Comparison of ENCODE assay signal across 25 cellular contexts in genomic region chr18:61699397-61700090, GRCh38.
"Had no signal": no experiment of that assay in that cellular context is flagged by ENCODE, and none has a peak within 500 bp of the region (broad histone marks: within the 10 kb centered on the region; RNA-seq: fewer than 3 reads in every experiment).

No MANE protein-coding gene starts in this region.

- H3K9ac ChIP-seq: KMS-11 had no signal

- H3K36me3 ChIP-seq: MG63 had no signal

- H3K4me3 Mint-ChIP-seq: activated CD4-positive, alpha-beta memory T cell treated with anti-CD3 and anti-CD28 coated beads, Interleukin-2, amount 10 ng/mL, durations not matched to agents 7 days and 5 days; activated CD4-positive, alpha-beta T cell treated with anti-CD3 and anti-CD28 coated beads for 36 hours; activated naive CD4-positive, alpha-beta T cell treated with anti-CD3 and anti-CD28 coated beads, Interleukin-2, amount 10 ng/mL, durations not matched to agents 7 days and 5 days; activated naive CD8-positive, alpha-beta T cell treated with anti-CD3 and anti-CD28 coated beads for 36 hours; activated T-cell treated with anti-CD3 and anti-CD28 coated beads, Interleukin-2, amount 50 U/mL, for 72 hours had no signal

- ATAC-seq: activated CD4-positive, alpha-beta T cell treated with anti-CD3 and anti-CD28 coated beads for 36 hours; activated T-cell treated with anti-CD3 and anti-CD28 coated beads, Interleukin-2, amount 50 U/mL, for 72 hours; PC-3 had no signal

- H3K4me3 ChIP-seq: MG63 had no signal

- FAIRE-seq: RCC 7860 had no signal

- H3K27ac Mint-ChIP-seq: activated CD4-positive, alpha-beta memory T cell treated with anti-CD3 and anti-CD28 coated beads, Interleukin-2, amount 10 ng/mL, durations not matched to agents 7 days and 5 days; activated CD4-positive, alpha-beta T cell treated with anti-CD3 and anti-CD28 coated beads for 36 hours; activated naive CD4-positive, alpha-beta T cell treated with anti-CD3 and anti-CD28 coated beads, Interleukin-2, amount 10 ng/mL, durations not matched to agents 7 days and 5 days; activated naive CD8-positive, alpha-beta T cell treated with anti-CD3 and anti-CD28 coated beads for 36 hours; activated T-cell treated with anti-CD3 and anti-CD28 coated beads, Interleukin-2, amount 50 U/mL, for 72 hours; activated T-helper 2 cell treated with anti-CD3 and anti-CD28 coated beads, Interferon-gamma antibody, Interleukin-2, Interleukin-4, amounts not matched to agents 10 μg/mL and 5 μg/mL and 100 μg/mL, durations not matched to agents 14 hours and 24 hours and 36 hours had no signal

- H3K36me3 Mint-ChIP-seq: activated naive CD4-positive, alpha-beta T cell treated with anti-CD3 and anti-CD28 coated beads, Interleukin-2, amount 10 ng/mL, durations not matched to agents 7 days and 5 days; activated naive CD8-positive, alpha-beta T cell treated with anti-CD3 and anti-CD28 coated beads for 36 hours had no signal

- H3K9me3 Mint-ChIP-seq: activated CD4-positive, alpha-beta memory T cell treated with anti-CD3 and anti-CD28 coated beads, Interleukin-2, amount 10 ng/mL, durations not matched to agents 7 days and 5 days; activated naive CD8-positive, alpha-beta T cell treated with anti-CD3 and anti-CD28 coated beads for 36 hours; activated T-cell treated with anti-CD3 and anti-CD28 coated beads, Interleukin-2, amount 50 U/mL, for 72 hours; activated T-helper 2 cell treated with anti-CD3 and anti-CD28 coated beads, Interferon-gamma antibody, Interleukin-2, Interleukin-4, amounts not matched to agents 10 μg/mL and 5 μg/mL and 100 μg/mL, durations not matched to agents 14 hours and 24 hours and 36 hours had no signal

- DNase-seq: activated CD4-positive, alpha-beta memory T cell treated with anti-CD3 and anti-CD28 coated beads, Interleukin-2, amount 10 ng/mL, durations not matched to agents 7 days and 5 days; activated CD4-positive, alpha-beta T cell treated with anti-CD3 and anti-CD28 coated beads for 36 hours; activated CD4-positive, alpha-beta T cell treated with anti-CD3 and anti-CD28 coated beads, Interleukin-2, amount 50 U/mL, for 1 hour; activated gamma-delta T cell treated with Interleukin-2 at 50 U/mL for 16 hours; activated naive CD4-positive, alpha-beta T cell treated with anti-CD3 and anti-CD28 coated beads, Interleukin-2, amount 10 ng/mL, durations not matched to agents 7 days and 5 days; activated naive CD8-positive, alpha-beta T cell treated with anti-CD3 and anti-CD28 coated beads for 36 hours; activated T-cell treated with anti-CD3 and anti-CD28 coated beads for 4 hours; activated T-cell treated with anti-CD3 and anti-CD28 coated beads, Interleukin-2, amount 50 U/mL, for 72 hours; cerebellar nuclear complex; MG63; MV-4-11; NCI-H1092 treated with DMSO at 0.1 percent for 48 hours; NCI-H1417 treated with DMSO at 0.1 percent for 48 hours; NCI-H1694; NCI-H2029; NCI-H2107; NCI-H446; PC-3; SIG-M5; T-helper 2 cell; T1000 had no signal

- H3K4me1 Mint-ChIP-seq: activated CD4-positive, alpha-beta memory T cell treated with anti-CD3 and anti-CD28 coated beads, Interleukin-2, amount 10 ng/mL, durations not matched to agents 7 days and 5 days; activated CD4-positive, alpha-beta T cell treated with anti-CD3 and anti-CD28 coated beads for 36 hours; activated naive CD4-positive, alpha-beta T cell treated with anti-CD3 and anti-CD28 coated beads, Interleukin-2, amount 10 ng/mL, durations not matched to agents 7 days and 5 days; activated naive CD8-positive, alpha-beta T cell treated with anti-CD3 and anti-CD28 coated beads for 36 hours had no signal

- H3K27me3 Mint-ChIP-seq: activated naive CD4-positive, alpha-beta T cell treated with anti-CD3 and anti-CD28 coated beads, Interleukin-2, amount 10 ng/mL, durations not matched to agents 7 days and 5 days had no signal

- H3K27ac ChIP-seq: KMS-11, VCaP had no signal
